1 cellular context compared by ENCODE assay signal in the genomic region with DNA sequence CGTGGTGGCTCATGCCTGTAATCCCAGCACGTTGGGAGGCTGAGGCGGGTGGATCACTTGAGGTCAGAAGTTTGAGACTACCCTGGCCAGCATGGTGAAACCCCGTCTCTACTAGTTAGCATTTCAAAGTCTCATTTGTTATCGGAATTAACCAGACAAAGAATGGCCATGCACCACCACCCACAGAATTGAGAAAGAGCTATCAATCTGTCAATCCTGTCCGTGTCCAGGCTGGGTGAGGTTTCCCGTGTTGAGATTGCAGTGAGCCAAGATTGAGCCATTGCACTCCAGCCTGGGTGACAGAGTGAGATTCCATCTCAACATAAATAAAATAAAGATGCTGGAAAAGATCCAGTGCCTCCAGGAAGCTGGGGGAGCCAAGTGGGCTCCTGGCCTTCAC.
A peak's percentile ranks its signal among the peaks of the same experiment; 100 is the strongest.
TF ChIP-seq lines count a peak whose summit lies in the region.
"Not testable (repeated sequence)": the region's sequence is repeated elsewhere in the genome, so short reads cannot be mapped to it uniquely, and the experiment has no call there.

No MANE protein-coding gene starts in this region.

TF ChIP-seq in K562, 482 proteins besides CTCF, POLR2A, EP300 and RAD21 (continued from another document and continues in another):
- TF ChIP-seq ZNF318 (IDR thresholded peaks at IDR 0.05; ENCODE audit: borderline replicate concordance in 1 of 2, low read depth in 1 of 2) (peak in 1 of 2 experiments; percentile 57; a peak in 1 of 4 replicates), ZNF134 (CRISPR knock-in tag; conservative IDR thresholded peaks at IDR 0.05) (peak; percentile 63; the same call in 1 of the 2 replicates), ZNF639 (CRISPR knock-in tag; conservative IDR thresholded peaks at IDR 0.05 in 1 of 2, IDR thresholded peaks at IDR 0.05 in 1 of 2) (peak in 1 of 2 experiments; percentile 67; a peak in 2 of 4 replicates), FOXP1 (CRISPR knock-in tag; IDR thresholded peaks at IDR 0.05) (0 out of 2 replicates have a peak, but pooled peaks have one; percentile 25), SMARCA4 (IDR thresholded peaks at IDR 0.05) (peak; percentile 93), ZNF311 (CRISPR knock-in tag; IDR thresholded peaks at IDR 0.05) (0 out of 2 replicates have a peak, but pooled peaks have one; percentile 54), HDAC2 (IDR thresholded peaks at IDR 0.05) (peak; percentile 100), TBL1XR1 (IDR thresholded peaks at IDR 0.05; ENCODE audit: low read length in 2 of 2) (peak in 1 of 2 experiments; percentile 90; a peak in 2 of 4 replicates), MAZ (CRISPR knock-in tag; conservative IDR thresholded peaks at IDR 0.05 in 1 of 2, IDR thresholded peaks at IDR 0.05 in 1 of 2) (peak in 1 of 2 experiments; percentile 65; a peak in 2 of 4 replicates), NEUROD1 (IDR thresholded peaks at IDR 0.05; ENCODE audit: borderline replicate concordance, low read depth, low read length, partially characterized antibody) (peak; percentile 63), ZNF589 (CRISPR knock-in tag; IDR thresholded peaks at IDR 0.05; ENCODE audit: low read depth) (peak; percentile 88; the same call in 1 of the 2 replicates), DEAF1 (CRISPR knock-in tag; IDR thresholded peaks at IDR 0.05) (0 out of 2 replicates have a peak, but pooled peaks have one; percentile 20), SMAD3 (CRISPR knock-in tag; conservative IDR thresholded peaks at IDR 0.05) (peak; percentile 92), EGR1 (conservative IDR thresholded peaks at IDR 0.05) (peak; percentile 94), CTBP1 (IDR thresholded peaks at IDR 0.05; ENCODE audit: borderline replicate concordance) (peak; percentile 73; the same call in 1 of the 2 replicates), PYGO2 (tag; IDR thresholded peaks at IDR 0.05) (peak; percentile 86), MTA1 (IDR thresholded peaks at IDR 0.05; ENCODE audit: borderline replicate concordance) (peak; percentile 81; the same call in 1 of the 2 replicates), BCL6 (CRISPR knock-in tag; IDR thresholded peaks at IDR 0.05) (peak; percentile 66; the same call in 1 of the 2 replicates), SMAD4 (CRISPR knock-in tag; conservative IDR thresholded peaks at IDR 0.05) (peak; percentile 99), SMARCC2 (IDR thresholded peaks at IDR 0.05; ENCODE audit: low read depth) (peak; percentile 87), TCF3 (CRISPR knock-in tag; IDR thresholded peaks at IDR 0.05) (peak; percentile 98), STAT5A (IDR thresholded peaks at IDR 0.05; ENCODE audit: borderline replicate concordance, low read length) (peak; percentile 88), PBX2 (CRISPR knock-in tag; IDR thresholded peaks at IDR 0.05; ENCODE audit: low read depth) (peak; percentile 71), PBX2 (tag; conservative IDR thresholded peaks at IDR 0.05; ENCODE audit: low read depth) (peak; percentile 99), PHB2 (IDR thresholded peaks at IDR 0.05; ENCODE audit: low read depth) (peak; percentile 64; the same call in 1 of the 2 replicates), RNF2 (IDR thresholded peaks at IDR 0.05) (peak; percentile 85), MYNN (IDR thresholded peaks at IDR 0.05) (peak; percentile 71; the same call in 1 of the 2 replicates), TEAD4 (IDR thresholded peaks at IDR 0.05; ENCODE audit: low read length) (peak; percentile 95), ZNF41 (CRISPR knock-in tag; conservative IDR thresholded peaks at IDR 0.05) (0 out of 2 replicates have a peak, but pooled peaks have one; percentile 21), POLR2AphosphoS5 (IDR thresholded peaks at IDR 0.05; ENCODE audit: control insufficient read depth, insufficient read depth, low read depth, low read length) (peak; percentile 84), CBFA2T2 (conservative IDR thresholded peaks at IDR 0.05) (peak; percentile 96), PKNOX1 (IDR thresholded peaks at IDR 0.05) (peak; percentile 91), NR2C2 (tag; IDR thresholded peaks at IDR 0.05) (peak; percentile 72), DPF2 (IDR thresholded peaks at IDR 0.05) (peak; percentile 93)
- TF ChIP-seq, protein P1, sequence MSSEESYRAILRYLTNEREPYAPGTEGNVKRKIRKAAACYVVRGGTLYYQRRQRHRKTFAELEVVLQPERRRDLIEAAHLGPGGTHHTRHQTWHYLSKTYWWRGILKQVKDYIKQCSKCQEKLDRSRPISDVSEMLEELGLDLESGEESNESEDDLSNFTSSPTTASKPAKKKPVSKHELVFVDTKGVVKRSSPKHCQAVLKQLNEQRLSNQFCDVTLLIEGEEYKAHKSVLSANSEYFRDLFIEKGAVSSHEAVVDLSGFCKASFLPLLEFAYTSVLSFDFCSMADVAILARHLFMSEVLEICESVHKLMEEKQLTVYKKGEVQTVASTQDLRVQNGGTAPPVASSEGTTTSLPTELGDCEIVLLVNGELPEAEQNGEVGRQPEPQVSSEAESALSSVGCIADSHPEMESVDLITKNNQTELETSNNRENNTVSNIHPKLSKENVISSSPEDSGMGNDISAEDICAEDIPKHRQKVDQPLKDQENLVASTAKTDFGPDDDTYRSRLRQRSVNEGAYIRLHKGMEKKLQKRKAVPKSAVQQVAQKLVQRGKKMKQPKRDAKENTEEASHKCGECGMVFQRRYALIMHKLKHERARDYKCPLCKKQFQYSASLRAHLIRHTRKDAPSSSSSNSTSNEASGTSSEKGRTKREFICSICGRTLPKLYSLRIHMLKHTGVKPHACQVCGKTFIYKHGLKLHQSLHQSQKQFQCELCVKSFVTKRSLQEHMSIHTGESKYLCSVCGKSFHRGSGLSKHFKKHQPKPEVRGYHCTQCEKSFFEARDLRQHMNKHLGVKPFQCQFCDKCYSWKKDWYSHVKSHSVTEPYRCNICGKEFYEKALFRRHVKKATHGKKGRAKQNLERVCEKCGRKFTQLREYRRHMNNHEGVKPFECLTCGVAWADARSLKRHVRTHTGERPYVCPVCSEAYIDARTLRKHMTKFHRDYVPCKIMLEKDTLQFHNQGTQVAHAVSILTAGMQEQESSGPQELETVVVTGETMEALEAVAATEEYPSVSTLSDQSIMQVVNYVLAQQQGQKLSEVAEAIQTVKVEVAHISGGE (CRISPR knock-in tag; IDR thresholded peaks at IDR 0.05), result 0 out of 6 replicates have a peak, but pooled peaks of 1 of the 3 experiments have one; percentile 38
- TF ChIP-seq MYNN (CRISPR knock-in tag; IDR thresholded peaks at IDR 0.05); TEAD4 (CRISPR knock-in tag; IDR thresholded peaks at IDR 0.05; ENCODE audit: borderline replicate concordance); NR2C2 (CRISPR knock-in tag; IDR thresholded peaks at IDR 0.05): not testable (repeated sequence)
